Comparison of ENCODE assay signal across 10 cellular contexts in genomic region chr15:64865998-64866520, GRCh38. TPM values are rescaled to one million over a fixed set of nuclear protein-coding genes. Genes with fewer than 3 reads are reported as not detected.
DNase-seq lines count a peak whose midpoint lies in the region; ATAC-seq, FAIRE-seq and TF ChIP-seq lines count a peak whose summit lies in the region.
"Had no signal": no experiment of that assay in that cellular context is flagged by ENCODE, and none has a peak within 500 bp of the region (broad histone marks: within the 10 kb centered on the region; RNA-seq: fewer than 3 reads in every experiment).

No MANE protein-coding gene starts in this region.

- H4K20me1 ChIP-seq in HepG2 (ENCODE audit: insufficient read depth, low read length): no peaks in the 10 kb centered on the region; the same call in 1 of the 2 replicates

- peak overlapping the region; percentile 74 for H3K27ac Mint-ChIP-seq in dendritic cell treated with granulocyte-macrophage colony-stimulating factor and Interleukin-4, amounts not matched to agents 40 ng/mL and 50 ng/mL, for 4 days

- TF ChIP-seq CTCF in HepG2 (CRISPR knock-in tag; IDR thresholded peaks at IDR 0.05) (no peak), upper lobe of left lung (IDR thresholded peaks at IDR 0.05) (no peak), GM13977 (IDR thresholded peaks at IDR 0.05; ENCODE audit: extremely low read depth, insufficient read depth, missing control alignments) (no peak)

- in situ Hi-C loops in HepG2 (cut with HindIII; ENCODE audit: extremely low pct_ligation_motif_present, low pct_unique_long_range_greater_than_20kb): no loop called here
- in situ Hi-C loops in GM13977 (cut with MboI; ENCODE audit: low pct_unique_long_range_greater_than_20kb, low sequenced_read_pairs, unreplicated experiment): no loop called here

- POLR2A ChIA-PET in HepG2 (lab: Yijun Ruan, JAX): no interaction called here

- 61% methylated on average over 6 of the region's 6 CpGs for WGBS in HUES64
- 84% methylated on average over 3 of the region's 6 CpGs for WGBS in HepG2 (ENCODE audit: low lambda C conversion rate)
- WGBS in upper lobe of left lung, 2 donors: 50 to 82% methylated on average over 1 to 5 of the region's 6 CpGs

- H3K4me3 Mint-ChIP-seq in dendritic cell treated with granulocyte-macrophage colony-stimulating factor and Interleukin-4, amounts not matched to agents 40 ng/mL and 50 ng/mL, for 4 days: no peak overlapping the region

- H3K36me3 Mint-ChIP-seq in dendritic cell treated with granulocyte-macrophage colony-stimulating factor and Interleukin-4, amounts not matched to agents 40 ng/mL and 50 ng/mL, for 4 days (ENCODE audit: low read depth): peaks cover 93% of the 10 kb centered on the region

- H3K36me3 ChIP-seq in HUES64 (ENCODE audit: insufficient read depth, low read length): peaks cover 32% of the 10 kb centered on the region
- H3K36me3 ChIP-seq in HepG2 (replicated peaks in 1 of 2; ENCODE audit: control insufficient read depth in 1 of 2, insufficient read depth in 2 of 2, low read length in 2 of 2): peaks cover 4 to 8% of the 10 kb centered on the region in 2 experiments; a peak in 2 of 5 replicates
- H3K36me3 ChIP-seq in upper lobe of left lung: peaks cover 15 to 76% (median 56%) of the 10 kb centered on the region in 4 donors

- FAIRE-seq in HepG2 (lab: Jason Lieb, UNC) (no peak), GM12891 (lab: Jason Lieb, UNC) (no peak)
- FAIRE-seq: GM18507 had no signal

- no peak for TF ChIP-seq EP300 in HepG2 (IDR thresholded peaks at IDR 0.05; ENCODE audit: low read depth in 2 of 2, low read length in 2 of 2)
- TF ChIP-seq EP300 in HepG2 (CRISPR knock-in tag; IDR thresholded peaks at IDR 0.05; ENCODE audit: borderline replicate concordance): no peak
- no peak for TF ChIP-seq EP300 in upper lobe of left lung (IDR thresholded peaks at IDR 0.05)

- H3K9me3 ChIP-seq in HUES64 (ENCODE audit: insufficient read depth, low read depth, low read length) (no peaks in the 10 kb centered on the region), HepG2 (ENCODE audit: low read length) (no peaks in the 10 kb centered on the region), upper lobe of left lung (no peaks in the 10 kb centered on the region)

- peaks cover 87% of the 10 kb centered on the region for H3K4me1 Mint-ChIP-seq in dendritic cell treated with granulocyte-macrophage colony-stimulating factor and Interleukin-4, amounts not matched to agents 40 ng/mL and 50 ng/mL, for 4 days (ENCODE audit: low read depth)

- no peak overlapping the region for H3K4me2 ChIP-seq in HepG2 (ENCODE audit: low read depth, low read length)

- H3K4me1 ChIP-seq in HUES64 (ENCODE audit: insufficient read depth, low read length) (peaks cover 22% of the 10 kb centered on the region), HepG2 (ENCODE audit: insufficient read depth, low read length) (no peaks in the 10 kb centered on the region), upper lobe of left lung (peaks cover 3 to 18% (median 6%) of the 10 kb centered on the region in 4 donors)

- H3K27ac ChIP-seq in HUES64 (ENCODE audit: low read depth, low read length): peak overlapping the region; percentile 53; the same call in 1 of the 2 replicates
- H3K27ac ChIP-seq in HepG2 (ENCODE audit: extremely low read length, insufficient read depth, low read length): no peak overlapping the region
- H3K27ac ChIP-seq in upper lobe of left lung: peak overlapping the region in 3 of 4 donors; percentile 15 to 36 (median 18)

- TF ChIP-seq RAD21 in HepG2 (CRISPR knock-in tag; IDR thresholded peaks at IDR 0.05): no peak

- peak overlapping the region; percentile 35; the same call in 1 of the 2 replicates for H3K9ac ChIP-seq in HUES64 (ENCODE audit: low read depth, low read length)
- no peak overlapping the region for H3K9ac ChIP-seq in HepG2 (ENCODE audit: insufficient read depth, low read depth, low read length)

- H2AFZ ChIP-seq in HepG2 (ENCODE audit: low read length): no peak overlapping the region

- intact Hi-C loops in dendritic cell treated with granulocyte-macrophage colony-stimulating factor and Interleukin-4, amounts not matched to agents 40 ng/mL and 50 ng/mL, for 4 days (cut with micrococcal nuclease): no loop called here
- intact Hi-C loops in HepG2 (cut with micrococcal nuclease; ENCODE audit: unreplicated experiment): no loop called here

- no peak for TF ChIP-seq POLR2A in HepG2 (IDR thresholded peaks at IDR 0.05; ENCODE audit: insufficient read depth in 1 of 2, low read depth in 2 of 2, low read length in 2 of 2)
- no peak for TF ChIP-seq POLR2A in upper lobe of left lung (IDR thresholded peaks at IDR 0.05)
- TF ChIP-seq POLR2A in GM12891 (IDR thresholded peaks at IDR 0.05; ENCODE audit: low read depth, low read length): no peak

- no peaks in the 10 kb centered on the region for H3K79me2 ChIP-seq in HepG2 (ENCODE audit: insufficient read depth, low read length)

- H3K4me3 ChIP-seq in HUES64 (ENCODE audit: low read length) (no peak overlapping the region), HepG2 (replicated peaks in 1 of 3; ENCODE audit: insufficient read depth in 1 of 3, low read depth in 2 of 3, low read length in 3 of 3) (no peak overlapping the region), upper lobe of left lung (no peak overlapping the region)
- H3K4me3 ChIP-seq: lung had no signal

- no peaks in the 10 kb centered on the region for H3K27me3 ChIP-seq in HUES64 (ENCODE audit: insufficient read depth, low read length)
- no peaks in the 10 kb centered on the region for H3K27me3 ChIP-seq in HepG2 (ENCODE audit: control insufficient read depth in 1 of 2, insufficient read depth in 2 of 2, low read length in 2 of 2)
- H3K27me3 ChIP-seq in upper lobe of left lung: no peaks in the 10 kb centered on the region

- DNase-seq in HepG2 (ENCODE audit: low spot score) (no peak), upper lobe of left lung (no peak), NCI-H2107 (lab: John Stamatoyannopoulos, UW) (no peak), GM12891 (ENCODE audit: insufficient read length, low spot score) (no peak), GM13977 (ENCODE audit: low spot score) (no peak)
- DNase-seq: NCI-H187 had no signal

- BruUV-seq in HepG2 (replicated peaks; lab: Mats Ljungman, UMichigan): no TSS peak

- H3K9me3 Mint-ChIP-seq in dendritic cell treated with granulocyte-macrophage colony-stimulating factor and Interleukin-4, amounts not matched to agents 40 ng/mL and 50 ng/mL, for 4 days: no peaks in the 10 kb centered on the region

- CTCF ChIA-PET in HepG2 (lab: Yijun Ruan, JAX; ENCODE audit: low intra/inter-chr PET ratio, low total read pairs): no interaction called here

- H3K27me3 Mint-ChIP-seq in dendritic cell treated with granulocyte-macrophage colony-stimulating factor and Interleukin-4, amounts not matched to agents 40 ng/mL and 50 ng/mL, for 4 days: no peaks in the 10 kb centered on the region

- ATAC-seq in HepG2 (no peak), upper lobe of left lung (ENCODE audit: low FRiP score in 2 of 2) (no peak)

RNA-seq across cellular contexts. Expression of gene PLEKHO2, which starts 24.3 kb away (rescaled TPM):
- polyA plus RNA-seq in HUES64 (2013, experiment 1 of 2): 13.6 TPM
- 13.0 TPM for polyA plus RNA-seq in HUES64 (2013, experiment 2 of 2)
- total RNA-seq in HepG2 (2016; rRNA removed; fragmentation: Illumina TruSeq; extraction: Trizol): 3.1 and 3.8 TPM in 2 replicates
- 0.61 and 0.71 TPM in 2 replicates for total RNA-seq in HepG2 (2016; cell fraction: cytosol; rRNA removed; fragmentation: Illumina TruSeq; extraction: Trizol; ENCODE audit: low read depth)
- total RNA-seq in HepG2 (2016; cell fraction: insoluble cytoplasmic fraction; rRNA removed; fragmentation: Illumina TruSeq; extraction: Trizol): 3.1 and 4.3 TPM in 2 replicates
- 1.4 and 1.8 TPM in 2 replicates for total RNA-seq in HepG2 (2016; cell fraction: membrane; rRNA removed; fragmentation: Illumina TruSeq; extraction: Trizol)
- total RNA-seq in HepG2 (2016; cell fraction: nucleus; rRNA removed; fragmentation: Illumina TruSeq; extraction: Trizol): 3.2 and 3.6 TPM in 2 replicates
- 4.8 and 5.1 TPM in 2 replicates for polyA plus RNA-seq in HepG2 (2011; rRNA removed)
- 3.1 and 3.9 TPM in 2 replicates for polyA plus RNA-seq in HepG2 (2011; cell fraction: cytosol; rRNA removed)
- polyA plus RNA-seq in HepG2 (2011; cell fraction: nucleus; rRNA removed): 15.5 and 19.5 TPM in 2 replicates
- 3.9 and 4.4 TPM in 2 replicates for polyA plus RNA-seq in HepG2 (2012)
- 0.38 and 0.41 TPM in 2 replicates for polyA plus RNA-seq in HepG2 (2016; cell fraction: cytosol; fragmentation: Illumina TruSeq; extraction: Trizol; ENCODE audit: low read depth)
- polyA plus RNA-seq in HepG2 (2016; cell fraction: insoluble cytoplasmic fraction; fragmentation: Illumina TruSeq; extraction: Trizol; ENCODE audit: low read depth): 2.2 and 3.1 TPM in 2 replicates
- 0.70 and 0.73 TPM in 2 replicates for polyA plus RNA-seq in HepG2 (2016; cell fraction: membrane; fragmentation: Illumina TruSeq; extraction: Trizol; ENCODE audit: low read depth)
- 17.8 and 18.9 TPM in 2 replicates for polyA plus RNA-seq in HepG2 (2016; cell fraction: nucleus; fragmentation: Illumina TruSeq; extraction: Trizol; ENCODE audit: insufficient read depth, low read depth)
- polyA minus RNA-seq in HepG2 (2011; rRNA and poly(A)+ RNA removed; ENCODE audit: low replicate concordance): 3.4 and 9.7 TPM in 2 replicates
- polyA minus RNA-seq in HepG2 (2011; cell fraction: cytosol; rRNA and poly(A)+ RNA removed): 3.4 and 3.5 TPM in 2 replicates
- 4.4 and 6.8 TPM in 2 replicates for polyA minus RNA-seq in HepG2 (2011; cell fraction: nucleus; rRNA and poly(A)+ RNA removed)
- 10 to 100 TPM; 21.9 to 83.0 (median 51.3) TPM for total RNA-seq in upper lobe of left lung
- 14.7 TPM for polyA plus RNA-seq in GM12891 (2012; ENCODE audit: low read depth, missing spikeins)

RNA-seq across cellular contexts. Expression of gene PIF1, which starts 40.6 kb away (rescaled TPM):
- polyA plus RNA-seq in HUES64 (2013, experiment 1 of 2): 29.3 TPM
- 31.6 TPM for polyA plus RNA-seq in HUES64 (2013, experiment 2 of 2)
- total RNA-seq in HepG2 (2016; rRNA removed; fragmentation: Illumina TruSeq; extraction: Trizol) (8.3 and 19.7 TPM in 2 replicates), upper lobe of left lung (1 to 10 TPM in 4 of 6 donors, under 1 TPM in 2; 0.61 to 6.2 (median 1.1) TPM)
- 10.1 and 10.8 TPM in 2 replicates for total RNA-seq in HepG2 (2016; cell fraction: cytosol; rRNA removed; fragmentation: Illumina TruSeq; extraction: Trizol; ENCODE audit: low read depth)
- 7.8 and 21.1 TPM in 2 replicates for total RNA-seq in HepG2 (2016; cell fraction: insoluble cytoplasmic fraction; rRNA removed; fragmentation: Illumina TruSeq; extraction: Trizol)
- 8.0 and 9.6 TPM in 2 replicates for total RNA-seq in HepG2 (2016; cell fraction: membrane; rRNA removed; fragmentation: Illumina TruSeq; extraction: Trizol)
- 22.6 and 34.5 TPM in 2 replicates for total RNA-seq in HepG2 (2016; cell fraction: nucleus; rRNA removed; fragmentation: Illumina TruSeq; extraction: Trizol)
- polyA plus RNA-seq in HepG2 (2011; rRNA removed): 14.0 and 18.5 TPM in 2 replicates
- 5.4 and 11.1 TPM in 2 replicates for polyA plus RNA-seq in HepG2 (2011; cell fraction: cytosol; rRNA removed)
- polyA plus RNA-seq in HepG2 (2011; cell fraction: nucleus; rRNA removed): 50.6 and 90.5 TPM in 2 replicates
- 3.2 and 9.0 TPM in 2 replicates for polyA plus RNA-seq in HepG2 (2012)
- 1.2 and 1.3 TPM in 2 replicates for polyA plus RNA-seq in HepG2 (2016; cell fraction: cytosol; fragmentation: Illumina TruSeq; extraction: Trizol; ENCODE audit: low read depth)
- 7.2 and 8.0 TPM in 2 replicates for polyA plus RNA-seq in HepG2 (2016; cell fraction: insoluble cytoplasmic fraction; fragmentation: Illumina TruSeq; extraction: Trizol; ENCODE audit: low read depth)
- polyA plus RNA-seq in HepG2 (2016; cell fraction: membrane; fragmentation: Illumina TruSeq; extraction: Trizol; ENCODE audit: low read depth): 3.6 and 4.0 TPM in 2 replicates
- 105 and 116 TPM in 2 replicates for polyA plus RNA-seq in HepG2 (2016; cell fraction: nucleus; fragmentation: Illumina TruSeq; extraction: Trizol; ENCODE audit: insufficient read depth, low read depth)
- 12.7 and 35.9 TPM in 2 replicates for polyA minus RNA-seq in HepG2 (2011; rRNA and poly(A)+ RNA removed; ENCODE audit: low replicate concordance)
- 1.6 and 4.1 TPM in 2 replicates for polyA minus RNA-seq in HepG2 (2011; cell fraction: cytosol; rRNA and poly(A)+ RNA removed)
- 11.4 and 16.5 TPM in 2 replicates for polyA minus RNA-seq in HepG2 (2011; cell fraction: nucleus; rRNA and poly(A)+ RNA removed)
- 20.0 TPM for polyA plus RNA-seq in GM12891 (2012; ENCODE audit: low read depth, missing spikeins)

RNA-seq across cellular contexts. Expression of gene ANKDD1A, which starts 45.6 kb away (rescaled TPM):
- 2.5 TPM for polyA plus RNA-seq in HUES64 (2013, experiment 1 of 2)
- 2.7 TPM for polyA plus RNA-seq in HUES64 (2013, experiment 2 of 2)
- 0.11 TPM in 2 replicates for total RNA-seq in HepG2 (2016; rRNA removed; fragmentation: Illumina TruSeq; extraction: Trizol)
- not detected in 2 replicates for total RNA-seq in HepG2 (2016; cell fraction: cytosol; rRNA removed; fragmentation: Illumina TruSeq; extraction: Trizol; ENCODE audit: low read depth)
- total RNA-seq in HepG2 (2016; cell fraction: insoluble cytoplasmic fraction; rRNA removed; fragmentation: Illumina TruSeq; extraction: Trizol): 0.09 TPM in 1 of 2 replicates, not detected in the other
- not detected in 2 replicates for total RNA-seq in HepG2 (2016; cell fraction: membrane; rRNA removed; fragmentation: Illumina TruSeq; extraction: Trizol)
- total RNA-seq in HepG2 (2016; cell fraction: nucleus; rRNA removed; fragmentation: Illumina TruSeq; extraction: Trizol): not detected in 2 replicates
- 0.17 and 0.48 TPM in 2 replicates for polyA plus RNA-seq in HepG2 (2011; rRNA removed)
- 0.19 and 0.23 TPM in 2 replicates for polyA plus RNA-seq in HepG2 (2011; cell fraction: cytosol; rRNA removed)
- polyA plus RNA-seq in HepG2 (2011; cell fraction: nucleus; rRNA removed): 1.3 and 1.5 TPM in 2 replicates
- 0.21 and 0.31 TPM in 2 replicates for polyA plus RNA-seq in HepG2 (2012)
- not detected in 2 replicates for polyA plus RNA-seq in HepG2 (2016; cell fraction: cytosol; fragmentation: Illumina TruSeq; extraction: Trizol; ENCODE audit: low read depth)
- not detected in 2 replicates for polyA plus RNA-seq in HepG2 (2016; cell fraction: insoluble cytoplasmic fraction; fragmentation: Illumina TruSeq; extraction: Trizol; ENCODE audit: low read depth)
- not detected in 2 replicates for polyA plus RNA-seq in HepG2 (2016; cell fraction: membrane; fragmentation: Illumina TruSeq; extraction: Trizol; ENCODE audit: low read depth)
- not detected in 2 replicates for polyA plus RNA-seq in HepG2 (2016; cell fraction: nucleus; fragmentation: Illumina TruSeq; extraction: Trizol; ENCODE audit: insufficient read depth, low read depth)
- 0.40 TPM in 2 replicates for polyA minus RNA-seq in HepG2 (2011; rRNA and poly(A)+ RNA removed; ENCODE audit: low replicate concordance)
- not detected in 2 replicates for polyA minus RNA-seq in HepG2 (2011; cell fraction: cytosol; rRNA and poly(A)+ RNA removed)
- polyA minus RNA-seq in HepG2 (2011; cell fraction: nucleus; rRNA and poly(A)+ RNA removed): not detected in 2 replicates
- total RNA-seq in upper lobe of left lung: 10 to 100 TPM in 2 of 6 donors, 1 to 10 TPM in 4; 4.8 to 13.1 (median 6.2) TPM
- 1.9 TPM for polyA plus RNA-seq in GM12891 (2012; ENCODE audit: low read depth, missing spikeins)

Comparison
In these comparisons a context has a peak if more than half of its experiments do, and no peak if none do; other contexts are left out.
1. RNA of gene PLEKHO2, which starts 24.3 kb away (total RNA-seq): 21.9 to 83.0 TPM in upper lobe of left lung; 0.61 to 4.3 TPM in HepG2; every median in the first group is over 4 times any median in the second.